In genomic region chr18:9849407-9849961, GRCh38 we compare ENCODE assay signal across 13 cellular contexts. TPM values are rescaled to one million over a fixed set of nuclear protein-coding genes. Genes with fewer than 3 reads are reported as not detected.
A peak's percentile ranks its signal among the peaks of the same experiment; 100 is the strongest.
DNase-seq lines count a peak whose midpoint lies in the region; ATAC-seq and TF ChIP-seq lines count a peak whose summit lies in the region.
"Had no signal": no experiment of that assay in that cellular context is flagged by ENCODE, and none has a peak within 500 bp of the region (broad histone marks: within the 10 kb centered on the region; RNA-seq: fewer than 3 reads in every experiment).

No MANE protein-coding gene starts in this region.

- no peak for TF ChIP-seq EP300 in gastroesophageal sphincter (IDR thresholded peaks at IDR 0.05)

- peak overlapping the region; percentile 55 for H3K27ac Mint-ChIP-seq in neural progenitor cell
- H3K27ac Mint-ChIP-seq: CD4-positive, CD25-positive, alpha-beta regulatory T cell had no signal

- peak overlapping the region; percentile 68 for H3K4me2 ChIP-seq in BLaER1
- no peak overlapping the region for H3K4me2 ChIP-seq in neural progenitor cell

- no peaks in the 10 kb centered on the region for H3F3A ChIP-seq in neural progenitor cell (ENCODE audit: low read depth)

- TF ChIP-seq CTCF in NB4 (IDR thresholded peaks at IDR 0.05; ENCODE audit: low read depth, low read length) (no peak), gastroesophageal sphincter (IDR thresholded peaks at IDR 0.05) (no peak), neural progenitor cell (IDR thresholded peaks at IDR 0.05) (no peak)

- H3K4me3 Mint-ChIP-seq in neural progenitor cell: no peak overlapping the region
- H3K4me3 Mint-ChIP-seq: CD4-positive, CD25-positive, alpha-beta regulatory T cell had no signal

- no peak overlapping the region for H3K27ac ChIP-seq in BLaER1
- no peak overlapping the region for H3K27ac ChIP-seq in gastroesophageal sphincter
- H3K27ac ChIP-seq in neural progenitor cell: no peak overlapping the region
- H3K27ac ChIP-seq in effector memory CD4-positive, alpha-beta T cell (ENCODE audit: insufficient read depth, low read length, poor library complexity, severe bottlenecking): no peak overlapping the region

- H3K36me3 ChIP-seq in BLaER1 (no peaks in the 10 kb centered on the region), gastroesophageal sphincter (no peaks in the 10 kb centered on the region), neural progenitor cell (no peaks in the 10 kb centered on the region)
- H3K36me3 ChIP-seq in effector memory CD4-positive, alpha-beta T cell (ENCODE audit: control insufficient read depth, insufficient read depth, low read length): no peaks in the 10 kb centered on the region

- no peaks in the 10 kb centered on the region for H3K9me3 Mint-ChIP-seq in neural progenitor cell

- H3K9ac ChIP-seq in BLaER1 (no peak overlapping the region), neural progenitor cell (no peak overlapping the region)

- no peaks in the 10 kb centered on the region for H3K79me2 ChIP-seq in neural progenitor cell (ENCODE audit: low read depth)

- peak; percentile 94 for DNase-seq in NB4 (ENCODE audit: low read depth)
- DNase-seq in neural progenitor cell (ENCODE audit: low spot score): peak; percentile 10
- no peak for DNase-seq in superior temporal gyrus (ENCODE audit: extremely low spot score)
- DNase-seq in effector memory CD4-positive, alpha-beta T cell: no peak
- DNase-seq in NCI-H524 (lab: John Stamatoyannopoulos, UW): no peak
- DNase-seq: activated naive CD4-positive, alpha-beta T cell; CD4-positive, CD25-positive, alpha-beta regulatory T cell; dorsolateral prefrontal cortex; H7; T1000 had no signal

- H3K27me3 ChIP-seq in BLaER1: peaks cover 35% of the 10 kb centered on the region; the same call in 1 of the 2 replicates
- H3K27me3 ChIP-seq in gastroesophageal sphincter: no peaks in the 10 kb centered on the region
- H3K27me3 ChIP-seq in neural progenitor cell: no peaks in the 10 kb centered on the region
- H3K27me3 ChIP-seq in effector memory CD4-positive, alpha-beta T cell (replicated peaks; ENCODE audit: control insufficient read depth, insufficient read depth, low read length, poor library complexity, severe bottlenecking): peaks cover 3% of the 10 kb centered on the region
- H3K27me3 ChIP-seq: dorsolateral prefrontal cortex had no signal

- H3K4me1 ChIP-seq in BLaER1: peaks cover 13% of the 10 kb centered on the region
- H3K4me1 ChIP-seq in gastroesophageal sphincter: peaks cover 7 to 51% (median 11%) of the 10 kb centered on the region in 3 donors
- H3K4me1 ChIP-seq in neural progenitor cell: peaks cover 7% of the 10 kb centered on the region
- H3K4me1 ChIP-seq in effector memory CD4-positive, alpha-beta T cell (ENCODE audit: control insufficient read depth, insufficient read depth, low read length, poor library complexity, severe bottlenecking): no peaks in the 10 kb centered on the region

- peaks cover 7% of the 10 kb centered on the region for H3K4me1 Mint-ChIP-seq in neural progenitor cell
- H3K4me1 Mint-ChIP-seq: CD4-positive, CD25-positive, alpha-beta regulatory T cell had no signal

- no peak overlapping the region for H3K4me3 ChIP-seq in BLaER1
- H3K4me3 ChIP-seq in NB4 (ENCODE audit: low read depth, low read length): peak overlapping the region; percentile 14
- H3K4me3 ChIP-seq in gastroesophageal sphincter: no peak overlapping the region
- H3K4me3 ChIP-seq in neural progenitor cell: no peak overlapping the region
- H3K4me3 ChIP-seq in effector memory CD4-positive, alpha-beta T cell (ENCODE audit: insufficient read depth, low read depth, low read length, poor library complexity, severe bottlenecking): no peak overlapping the region

- H4K20me1 ChIP-seq in BLaER1 (peaks cover 15% of the 10 kb centered on the region; the same call in 1 of the 2 replicates), neural progenitor cell (ENCODE audit: low read depth) (no peaks in the 10 kb centered on the region)

- H3K27me3 Mint-ChIP-seq in neural progenitor cell (ENCODE audit: insufficient read depth, low read depth): peaks cover 10% of the 10 kb centered on the region

- peaks cover 2% of the 10 kb centered on the region for H3K36me3 Mint-ChIP-seq in neural progenitor cell
- H3K36me3 Mint-ChIP-seq: CD4-positive, CD25-positive, alpha-beta regulatory T cell had no signal

- H3K9me3 ChIP-seq in BLaER1 (no peaks in the 10 kb centered on the region), gastroesophageal sphincter (no peaks in the 10 kb centered on the region), neural progenitor cell (ENCODE audit: low read depth) (no peaks in the 10 kb centered on the region)
- H3K9me3 ChIP-seq in effector memory CD4-positive, alpha-beta T cell (ENCODE audit: control insufficient read depth, low read length): no peaks in the 10 kb centered on the region

- peak overlapping the region; percentile 52 for H2AFZ ChIP-seq in neural progenitor cell (replicated peaks)

- WGBS in gastroesophageal sphincter (ENCODE audit: low coverage in 1 of 2), 2 donors: 67 to 78% methylated on average over 10 to 13 of the region's 13 CpGs

- peak; percentile 58 for ATAC-seq in gastroesophageal sphincter
- no peak for ATAC-seq in GM18868 (IDR thresholded peaks at IDR 0.05; ENCODE audit: unreplicated experiment)

- TF ChIP-seq POLR2A in NB4 (IDR thresholded peaks at IDR 0.05; ENCODE audit: extremely low read depth, insufficient read length) (no peak), gastroesophageal sphincter (IDR thresholded peaks at IDR 0.05) (no peak)

RNA-seq across cellular contexts. Expression of gene TXNDC2, which starts 36.3 kb away (rescaled TPM):
- total RNA-seq in gastroesophageal sphincter (under 1 TPM in 2 of 4 donors, not detected in 2; 0.62 to 0.96 TPM), neural progenitor cell (ENCODE audit: low replicate concordance) (not detected in 2 replicates)
- total RNA-seq: CD4-positive, CD25-positive, alpha-beta regulatory T cell; H7 had no signal

Comparison
In these comparisons a context has a peak if more than half of its experiments do, and no peak if none do; other contexts are left out.
1. DNase-seq: peak in NB4 (single experiment) and neural progenitor cell (single experiment); none in superior temporal gyrus (single experiment), effector memory CD4-positive, alpha-beta T cell (0 of 3) and NCI-H524 (0 of 2).